ENCODE assay signal across 1 cellular context in genomic region chr22:50016308-50016987, GRCh38.
TF ChIP-seq lines count a peak whose summit lies in the region.

No MANE protein-coding gene starts in this region.

TF ChIP-seq in IMR-90, 13 proteins besides CTCF, POLR2A, EP300 and RAD21:
- no peak for TF ChIP-seq RFX5 (IDR thresholded peaks at IDR 0.05; ENCODE audit: low read depth, low read length)
- no peak for TF ChIP-seq MAFK (IDR thresholded peaks at IDR 0.05; ENCODE audit: low read depth, low read length)
- TF ChIP-seq USF2 (IDR thresholded peaks at IDR 0.05; ENCODE audit: low read depth, low read length): no peak
- TF ChIP-seq CEBPB (IDR thresholded peaks at IDR 0.05; ENCODE audit: low read depth, low read length): no peak
- TF ChIP-seq NFE2L2 (IDR thresholded peaks at IDR 0.05; ENCODE audit: low read depth, low read length): no peak
- no peak for TF ChIP-seq ELK1 (IDR thresholded peaks at IDR 0.05; ENCODE audit: borderline replicate concordance, low read depth, low read length)
- no peak for TF ChIP-seq FOS (IDR thresholded peaks at IDR 0.05; ENCODE audit: low read depth, low read length)
